ENCODE assay signal across 2 cellular contexts in genomic region chr3:132645058-132645457, GRCh38.
TF ChIP-seq lines count a peak whose summit lies in the region.

No MANE protein-coding gene starts in this region.

TF ChIP-seq in GM23338, 12 proteins besides CTCF, POLR2A, EP300 and RAD21:
- no peak for TF ChIP-seq POLR2AphosphoS5 (IDR thresholded peaks at IDR 0.05; ENCODE audit: low read depth)
- TF ChIP-seq STAT1 (IDR thresholded peaks at IDR 0.05; ENCODE audit: unreplicated experiment) = no peak
- TF ChIP-seq JUNB (IDR thresholded peaks at IDR 0.05; ENCODE audit: unreplicated experiment) = no peak
- TF ChIP-seq ZNF114 (CRISPR knock-in tag; IDR thresholded peaks at IDR 0.05) = no peak
- TF ChIP-seq, protein P1, sequence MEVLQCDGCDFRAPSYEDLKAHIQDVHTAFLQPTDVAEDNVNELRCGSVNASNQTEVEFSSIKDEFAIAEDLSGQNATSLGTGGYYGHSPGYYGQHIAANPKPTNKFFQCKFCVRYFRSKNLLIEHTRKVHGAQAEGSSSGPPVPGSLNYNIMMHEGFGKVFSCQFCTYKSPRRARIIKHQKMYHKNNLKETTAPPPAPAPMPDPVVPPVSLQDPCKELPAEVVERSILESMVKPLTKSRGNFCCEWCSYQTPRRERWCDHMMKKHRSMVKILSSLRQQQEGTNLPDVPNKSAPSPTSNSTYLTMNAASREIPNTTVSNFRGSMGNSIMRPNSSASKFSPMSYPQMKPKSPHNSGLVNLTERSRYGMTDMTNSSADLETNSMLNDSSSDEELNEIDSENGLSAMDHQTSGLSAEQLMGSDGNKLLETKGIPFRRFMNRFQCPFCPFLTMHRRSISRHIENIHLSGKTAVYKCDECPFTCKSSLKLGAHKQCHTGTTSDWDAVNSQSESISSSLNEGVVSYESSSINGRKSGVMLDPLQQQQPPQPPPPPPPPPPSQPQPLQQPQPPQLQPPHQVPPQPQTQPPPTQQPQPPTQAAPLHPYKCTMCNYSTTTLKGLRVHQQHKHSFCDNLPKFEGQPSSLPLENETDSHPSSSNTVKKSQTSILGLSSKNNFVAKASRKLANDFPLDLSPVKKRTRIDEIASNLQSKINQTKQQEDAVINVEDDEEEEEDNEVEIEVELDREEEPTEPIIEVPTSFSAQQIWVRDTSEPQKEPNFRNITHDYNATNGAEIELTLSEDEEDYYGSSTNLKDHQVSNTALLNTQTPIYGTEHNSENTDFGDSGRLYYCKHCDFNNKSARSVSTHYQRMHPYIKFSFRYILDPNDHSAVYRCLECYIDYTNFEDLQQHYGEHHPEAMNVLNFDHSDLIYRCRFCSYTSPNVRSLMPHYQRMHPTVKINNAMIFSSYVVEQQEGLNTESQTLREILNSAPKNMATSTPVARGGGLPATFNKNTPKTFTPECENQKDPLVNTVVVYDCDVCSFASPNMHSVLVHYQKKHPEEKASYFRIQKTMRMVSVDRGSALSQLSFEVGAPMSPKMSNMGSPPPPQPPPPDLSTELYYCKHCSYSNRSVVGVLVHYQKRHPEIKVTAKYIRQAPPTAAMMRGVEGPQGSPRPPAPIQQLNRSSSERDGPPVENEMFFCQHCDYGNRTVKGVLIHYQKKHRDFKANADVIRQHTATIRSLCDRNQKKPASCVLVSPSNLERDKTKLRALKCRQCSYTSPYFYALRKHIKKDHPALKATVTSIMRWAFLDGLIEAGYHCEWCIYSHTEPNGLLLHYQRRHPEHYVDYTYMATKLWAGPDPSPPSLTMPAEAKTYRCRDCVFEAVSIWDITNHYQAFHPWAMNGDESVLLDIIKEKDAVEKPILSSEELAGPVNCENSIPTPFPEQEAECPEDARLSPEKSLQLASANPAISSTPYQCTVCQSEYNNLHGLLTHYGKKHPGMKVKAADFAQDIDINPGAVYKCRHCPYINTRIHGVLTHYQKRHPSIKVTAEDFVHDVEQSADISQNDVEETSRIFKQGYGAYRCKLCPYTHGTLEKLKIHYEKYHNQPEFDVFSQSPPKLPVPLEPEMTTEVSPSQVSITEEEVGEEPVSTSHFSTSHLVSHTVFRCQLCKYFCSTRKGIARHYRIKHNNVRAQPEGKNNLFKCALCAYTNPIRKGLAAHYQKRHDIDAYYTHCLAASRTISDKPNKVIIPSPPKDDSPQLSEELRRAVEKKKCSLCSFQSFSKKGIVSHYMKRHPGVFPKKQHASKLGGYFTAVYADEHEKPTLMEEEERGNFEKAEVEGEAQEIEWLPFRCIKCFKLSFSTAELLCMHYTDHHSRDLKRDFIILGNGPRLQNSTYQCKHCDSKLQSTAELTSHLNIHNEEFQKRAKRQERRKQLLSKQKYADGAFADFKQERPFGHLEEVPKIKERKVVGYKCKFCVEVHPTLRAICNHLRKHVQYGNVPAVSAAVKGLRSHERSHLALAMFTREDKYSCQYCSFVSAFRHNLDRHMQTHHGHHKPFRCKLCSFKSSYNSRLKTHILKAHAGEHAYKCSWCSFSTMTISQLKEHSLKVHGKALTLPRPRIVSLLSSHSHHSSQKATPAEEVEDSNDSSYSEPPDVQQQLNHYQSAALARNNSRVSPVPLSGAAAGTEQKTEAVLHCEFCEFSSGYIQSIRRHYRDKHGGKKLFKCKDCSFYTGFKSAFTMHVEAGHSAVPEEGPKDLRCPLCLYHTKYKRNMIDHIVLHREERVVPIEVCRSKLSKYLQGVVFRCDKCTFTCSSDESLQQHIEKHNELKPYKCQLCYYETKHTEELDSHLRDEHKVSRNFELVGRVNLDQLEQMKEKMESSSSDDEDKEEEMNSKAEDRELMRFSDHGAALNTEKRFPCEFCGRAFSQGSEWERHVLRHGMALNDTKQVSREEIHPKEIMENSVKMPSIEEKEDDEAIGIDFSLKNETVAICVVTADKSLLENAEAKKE (CRISPR knock-in tag; IDR thresholded peaks at IDR 0.05) = no peak
- no peak for TF ChIP-seq ZNF331 (CRISPR knock-in tag; IDR thresholded peaks at IDR 0.05; ENCODE audit: low read depth)
- no peak for TF ChIP-seq NANOG (IDR thresholded peaks at IDR 0.05; ENCODE audit: borderline replicate concordance)
- TF ChIP-seq CREB1 (CRISPR knock-in tag; IDR thresholded peaks at IDR 0.05; ENCODE audit: low read depth) = no peak
- TF ChIP-seq EZH2phosphoT487 (IDR thresholded peaks at IDR 0.05; ENCODE audit: unreplicated experiment) = no peak
- no peak for TF ChIP-seq EZH2 (IDR thresholded peaks at IDR 0.05; ENCODE audit: low read depth, unreplicated experiment)

TF ChIP-seq in K562, 482 proteins besides CTCF, POLR2A, EP300 and RAD21:
- no peak for TF ChIP-seq HDGF (IDR thresholded peaks at IDR 0.05)
- TF ChIP-seq CBFA2T2 (conservative IDR thresholded peaks at IDR 0.05) = peak; percentile 11; the same call in 1 of the 2 replicates
- TF ChIP-seq PCBP1 (IDR thresholded peaks at IDR 0.05; ENCODE audit: low read depth, low read length, poor library complexity, severe bottlenecking) = no peak
- no peak for TF ChIP-seq CREM (IDR thresholded peaks at IDR 0.05; ENCODE audit: low read depth)
- peak; percentile 34; the same call in 1 of the 2 replicates for TF ChIP-seq CBFA2T3 (IDR thresholded peaks at IDR 0.05)
- TF ChIP-seq SP1 (CRISPR knock-in tag; IDR thresholded peaks at IDR 0.05) = no peak
